In the genomic region with DNA sequence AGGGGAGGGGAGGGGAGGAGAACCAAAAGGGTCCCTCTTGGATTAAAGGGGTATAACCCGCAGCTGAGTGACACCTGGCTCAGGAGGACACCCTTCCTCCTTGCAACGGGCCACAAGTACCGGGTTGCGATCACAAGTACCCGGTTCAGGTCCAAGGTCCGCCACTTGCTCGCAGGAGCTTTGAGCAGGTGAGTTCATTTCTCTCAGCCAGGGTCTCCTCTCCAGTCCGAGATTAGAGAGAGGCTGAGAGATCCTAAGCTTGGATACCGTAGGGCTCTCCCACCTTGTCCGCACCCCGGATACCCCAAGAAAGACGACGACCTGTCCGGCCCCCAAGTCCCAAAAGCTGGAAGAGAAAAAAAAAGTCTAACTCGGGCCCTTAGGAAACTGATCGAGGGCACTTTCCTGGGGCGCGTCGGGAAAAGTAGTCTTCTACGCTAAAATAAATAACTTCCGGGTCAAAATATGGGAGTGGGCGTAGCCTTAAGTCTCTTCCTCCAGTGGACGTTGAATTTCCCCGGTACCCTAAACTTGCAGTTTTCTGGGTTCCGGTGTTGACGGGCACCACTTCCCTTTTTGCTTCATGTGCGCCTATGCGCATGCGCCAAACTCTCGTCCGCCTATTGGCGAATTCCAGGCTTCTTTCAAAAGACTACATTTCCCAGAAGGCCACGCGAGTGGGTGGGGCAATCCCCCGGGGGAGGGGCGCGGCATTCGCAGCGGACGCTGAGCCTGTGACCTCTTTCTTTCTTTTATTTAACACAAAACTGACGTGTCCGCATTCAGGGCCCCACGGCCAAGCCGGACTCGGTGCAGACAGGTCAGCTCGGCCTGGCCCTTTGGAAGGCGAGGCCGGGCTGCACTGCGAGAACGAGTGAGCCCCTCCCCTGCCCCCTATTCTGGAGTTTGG, we compare ENCODE assay signal across 1 cellular context.
TF ChIP-seq lines count a peak whose summit lies in the region.

No MANE protein-coding gene starts in this region.

TF ChIP-seq in K562, 482 proteins besides CTCF, POLR2A, EP300 and RAD21 (continued from another document and continues in another):
- TF ChIP-seq, protein P1, sequence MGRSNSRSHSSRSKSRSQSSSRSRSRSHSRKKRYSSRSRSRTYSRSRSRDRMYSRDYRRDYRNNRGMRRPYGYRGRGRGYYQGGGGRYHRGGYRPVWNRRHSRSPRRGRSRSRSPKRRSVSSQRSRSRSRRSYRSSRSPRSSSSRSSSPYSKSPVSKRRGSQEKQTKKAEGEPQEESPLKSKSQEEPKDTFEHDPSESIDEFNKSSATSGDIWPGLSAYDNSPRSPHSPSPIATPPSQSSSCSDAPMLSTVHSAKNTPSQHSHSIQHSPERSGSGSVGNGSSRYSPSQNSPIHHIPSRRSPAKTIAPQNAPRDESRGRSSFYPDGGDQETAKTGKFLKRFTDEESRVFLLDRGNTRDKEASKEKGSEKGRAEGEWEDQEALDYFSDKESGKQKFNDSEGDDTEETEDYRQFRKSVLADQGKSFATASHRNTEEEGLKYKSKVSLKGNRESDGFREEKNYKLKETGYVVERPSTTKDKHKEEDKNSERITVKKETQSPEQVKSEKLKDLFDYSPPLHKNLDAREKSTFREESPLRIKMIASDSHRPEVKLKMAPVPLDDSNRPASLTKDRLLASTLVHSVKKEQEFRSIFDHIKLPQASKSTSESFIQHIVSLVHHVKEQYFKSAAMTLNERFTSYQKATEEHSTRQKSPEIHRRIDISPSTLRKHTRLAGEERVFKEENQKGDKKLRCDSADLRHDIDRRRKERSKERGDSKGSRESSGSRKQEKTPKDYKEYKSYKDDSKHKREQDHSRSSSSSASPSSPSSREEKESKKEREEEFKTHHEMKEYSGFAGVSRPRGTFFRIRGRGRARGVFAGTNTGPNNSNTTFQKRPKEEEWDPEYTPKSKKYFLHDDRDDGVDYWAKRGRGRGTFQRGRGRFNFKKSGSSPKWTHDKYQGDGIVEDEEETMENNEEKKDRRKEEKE (IDR thresholded peaks at IDR 0.05; ENCODE audit: borderline replicate concordance in 1 of 2, control insufficient read depth in 1 of 2, low read depth in 2 of 2, low read length in 1 of 2) = peak in 1 of 2 experiments; percentile 76; a peak in 1 of 4 replicates
- TF ChIP-seq TEAD1 (CRISPR knock-in tag; IDR thresholded peaks at IDR 0.05) (peak; percentile 61 to 96), TRIM24 (IDR thresholded peaks at IDR 0.05) (peak in 1 of 2 experiments; percentile 73; a peak in 2 of 4 replicates), POLR2G (IDR thresholded peaks at IDR 0.05; ENCODE audit: low read depth, low read length) (peak; percentile 93), ZBTB2 (IDR thresholded peaks at IDR 0.05) (peak; percentile 99), POLR2H (tag; IDR thresholded peaks at IDR 0.05; ENCODE audit: low read depth) (peak; percentile 82), CEBPG (CRISPR knock-in tag; IDR thresholded peaks at IDR 0.05) (peak; percentile 81), CEBPG (tag; conservative IDR thresholded peaks at IDR 0.05 in 1 of 2, IDR thresholded peaks at IDR 0.05 in 1 of 2) (peak; percentile 70 to 78; a peak in 3 of 4 replicates), FOS (IDR thresholded peaks at IDR 0.05; ENCODE audit: extremely low read depth, insufficient read length) (peak; percentile 13), TEAD4 (IDR thresholded peaks at IDR 0.05; ENCODE audit: low read length) (peak; percentile 79), TEAD4 (CRISPR knock-in tag; IDR thresholded peaks at IDR 0.05; ENCODE audit: borderline replicate concordance) (peak; percentile 28; the same call in 1 of the 2 replicates), PHF20 (IDR thresholded peaks at IDR 0.05; ENCODE audit: partially characterized antibody) (peak; percentile 16), FOXK1 (CRISPR knock-in tag; IDR thresholded peaks at IDR 0.05; ENCODE audit: borderline replicate concordance) (0 out of 2 replicates have a peak, but pooled peaks have one; percentile 63), CCNT2 (IDR thresholded peaks at IDR 0.05; ENCODE audit: borderline replicate concordance, extremely low read depth, insufficient read length, low read depth, low read length) (peak; percentile 45), CEBPB (tag; IDR thresholded peaks at IDR 0.05) (peak; percentile 49), EGR1 (conservative IDR thresholded peaks at IDR 0.05) (peak; percentile 75), KLF13 (tag; IDR thresholded peaks at IDR 0.05; ENCODE audit: borderline replicate concordance, low read depth) (peak; percentile 93), U2AF1 (optimal IDR thresholded peaks at IDR 0.05; ENCODE audit: low read depth, low read length) (no peak), RFX5 (IDR thresholded peaks at IDR 0.05; ENCODE audit: low read depth, low read length) (no peak), SOX6 (IDR thresholded peaks at IDR 0.05) (peak; percentile 10; the same call in 1 of the 2 replicates), ZC3H11A (IDR thresholded peaks at IDR 0.05; ENCODE audit: low read depth, low read length) (no peak), SPI1 (IDR thresholded peaks at IDR 0.05; ENCODE audit: borderline replicate concordance, low read depth, low read length) (peak; percentile 99), ZNF766 (CRISPR knock-in tag; conservative IDR thresholded peaks at IDR 0.05) (peak; percentile 77), ZNF408 (CRISPR knock-in tag; IDR thresholded peaks at IDR 0.05; ENCODE audit: low read depth) (no peak), POLR2AphosphoS5 (IDR thresholded peaks at IDR 0.05; ENCODE audit: control insufficient read depth, insufficient read depth, low read depth, low read length) (peak; percentile 35), ZNF830 (CRISPR knock-in tag; IDR thresholded peaks at IDR 0.05) (0 out of 2 replicates have a peak, but pooled peaks have one; percentile 29), TAF1 (IDR thresholded peaks at IDR 0.05; ENCODE audit: control insufficient read depth, extremely low read depth, insufficient read depth, low read length, severe bottlenecking) (peak; percentile 73), E2F1 (CRISPR knock-in tag; IDR thresholded peaks at IDR 0.05) (peak; percentile 69), PRDM10 (IDR thresholded peaks at IDR 0.05; ENCODE audit: partially characterized antibody) (peak; percentile 86), CBX8 (IDR thresholded peaks at IDR 0.05; ENCODE audit: borderline replicate concordance, extremely low read depth, low read depth, low read length, poor library complexity, severe bottlenecking) (no peak), SRSF9 (IDR thresholded peaks at IDR 0.05; ENCODE audit: borderline replicate concordance, low read depth, low read length) (no peak), SMAD4 (CRISPR knock-in tag; conservative IDR thresholded peaks at IDR 0.05) (no peak), CXXC5 (CRISPR knock-in tag; IDR thresholded peaks at IDR 0.05) (peak; percentile 83), RB1 (IDR thresholded peaks at IDR 0.05; ENCODE audit: low read depth) (peak; percentile 48; the same call in 1 of the 2 replicates), FOXA1 (IDR thresholded peaks at IDR 0.05; ENCODE audit: borderline replicate concordance) (no peak), ZFX (CRISPR knock-in tag; IDR thresholded peaks at IDR 0.05) (peak; percentile 86), KDM5B (IDR thresholded peaks at IDR 0.05; ENCODE audit: insufficient replicate concordance, low read depth, low read length) (peak; percentile 83), ZNF707 (CRISPR knock-in tag; conservative IDR thresholded peaks at IDR 0.05) (no peak), DMBX1 (CRISPR knock-in tag; IDR thresholded peaks at IDR 0.05; ENCODE audit: borderline replicate concordance) (no peak), MAFK (IDR thresholded peaks at IDR 0.05; ENCODE audit: low read length) (peak; percentile 22), ZNF263 (CRISPR knock-in tag; IDR thresholded peaks at IDR 0.05; ENCODE audit: borderline replicate concordance) (peak; percentile 46; the same call in 1 of the 2 replicates), SIN3A (IDR thresholded peaks at IDR 0.05; ENCODE audit: borderline replicate concordance in 2 of 2, control insufficient read depth in 1 of 2, low read depth in 2 of 2, low read length in 2 of 2) (peak in 1 of 2 experiments; percentile 90; a peak in 1 of 4 replicates), PCBP1 (IDR thresholded peaks at IDR 0.05; ENCODE audit: low read depth, low read length, poor library complexity, severe bottlenecking) (no peak), CHCHD3 (CRISPR knock-in tag; IDR thresholded peaks at IDR 0.05) (no peak), JUN (IDR thresholded peaks at IDR 0.05; ENCODE audit: borderline replicate concordance, low read depth, low read length) (peak; percentile 36), JUN (CRISPR knock-in tag; IDR thresholded peaks at IDR 0.05; ENCODE audit: borderline replicate concordance) (no peak), LCOR (CRISPR knock-in tag; IDR thresholded peaks at IDR 0.05) (peak; percentile 84; the same call in 1 of the 2 replicates), TBL1XR1 (IDR thresholded peaks at IDR 0.05; ENCODE audit: low read length in 2 of 2) (0 out of 4 replicates have a peak, but pooled peaks of 1 of the 2 experiments have one; percentile 13), BRF1 (IDR thresholded peaks at IDR 0.05; ENCODE audit: borderline replicate concordance, extremely low read depth, insufficient read length) (no peak)
- TF ChIP-seq, protein P2, sequence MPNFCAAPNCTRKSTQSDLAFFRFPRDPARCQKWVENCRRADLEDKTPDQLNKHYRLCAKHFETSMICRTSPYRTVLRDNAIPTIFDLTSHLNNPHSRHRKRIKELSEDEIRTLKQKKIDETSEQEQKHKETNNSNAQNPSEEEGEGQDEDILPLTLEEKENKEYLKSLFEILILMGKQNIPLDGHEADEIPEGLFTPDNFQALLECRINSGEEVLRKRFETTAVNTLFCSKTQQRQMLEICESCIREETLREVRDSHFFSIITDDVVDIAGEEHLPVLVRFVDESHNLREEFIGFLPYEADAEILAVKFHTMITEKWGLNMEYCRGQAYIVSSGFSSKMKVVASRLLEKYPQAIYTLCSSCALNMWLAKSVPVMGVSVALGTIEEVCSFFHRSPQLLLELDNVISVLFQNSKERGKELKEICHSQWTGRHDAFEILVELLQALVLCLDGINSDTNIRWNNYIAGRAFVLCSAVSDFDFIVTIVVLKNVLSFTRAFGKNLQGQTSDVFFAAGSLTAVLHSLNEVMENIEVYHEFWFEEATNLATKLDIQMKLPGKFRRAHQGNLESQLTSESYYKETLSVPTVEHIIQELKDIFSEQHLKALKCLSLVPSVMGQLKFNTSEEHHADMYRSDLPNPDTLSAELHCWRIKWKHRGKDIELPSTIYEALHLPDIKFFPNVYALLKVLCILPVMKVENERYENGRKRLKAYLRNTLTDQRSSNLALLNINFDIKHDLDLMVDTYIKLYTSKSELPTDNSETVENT (CRISPR knock-in tag; IDR thresholded peaks at IDR 0.05) = no peak
- TF ChIP-seq, protein P3, sequence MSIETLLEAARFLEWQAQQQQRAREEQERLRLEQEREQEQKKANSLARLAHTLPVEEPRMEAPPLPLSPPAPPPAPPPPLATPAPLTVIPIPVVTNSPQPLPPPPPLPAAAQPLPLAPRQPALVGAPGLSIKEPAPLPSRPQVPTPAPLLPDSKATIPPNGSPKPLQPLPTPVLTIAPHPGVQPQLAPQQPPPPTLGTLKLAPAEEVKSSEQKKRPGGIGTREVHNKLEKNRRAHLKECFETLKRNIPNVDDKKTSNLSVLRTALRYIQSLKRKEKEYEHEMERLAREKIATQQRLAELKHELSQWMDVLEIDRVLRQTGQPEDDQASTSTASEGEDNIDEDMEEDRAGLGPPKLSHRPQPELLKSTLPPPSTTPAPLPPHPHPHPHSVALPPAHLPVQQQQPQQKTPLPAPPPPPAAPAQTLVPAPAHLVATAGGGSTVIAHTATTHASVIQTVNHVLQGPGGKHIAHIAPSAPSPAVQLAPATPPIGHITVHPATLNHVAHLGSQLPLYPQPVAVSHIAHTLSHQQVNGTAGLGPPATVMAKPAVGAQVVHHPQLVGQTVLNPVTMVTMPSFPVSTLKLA (conservative IDR thresholded peaks at IDR 0.05) = peak; percentile 79 to 83
